15 cellular contexts compared by ENCODE assay signal in genomic region chr22:19525116-19525660, GRCh38. TPM values are rescaled to one million over a fixed set of nuclear protein-coding genes. Genes with fewer than 3 reads are reported as not detected.
A peak's percentile ranks its signal among the peaks of the same experiment; 100 is the strongest.
DNase-seq lines count a peak whose midpoint lies in the region; ATAC-seq and FAIRE-seq lines count a peak whose summit lies in the region.
"Had no signal": no experiment of that assay in that cellular context is flagged by ENCODE, and none has a peak within 500 bp of the region (broad histone marks: within the 10 kb centered on the region; RNA-seq: fewer than 3 reads in every experiment).

No MANE protein-coding gene starts in this region.

- POLR2A ChIA-PET in naive thymus-derived CD4-positive, alpha-beta T cell (lab: Charles Lee), result no interaction called here

- H3K9me3 ChIP-seq in esophagus (ENCODE audit: control insufficient read depth in 2 of 2, insufficient read depth in 1 of 2, low read depth in 1 of 2, low read length in 1 of 2), result no peaks in the 10 kb centered on the region
- H3K9me3 ChIP-seq in naive thymus-derived CD4-positive, alpha-beta T cell (ENCODE audit: control insufficient read depth in 2 of 3, low read length in 3 of 3), result no peaks in the 10 kb centered on the region

- H3K36me3 ChIP-seq in esophagus (ENCODE audit: control insufficient read depth in 2 of 2, insufficient read depth in 2 of 2, low read length in 1 of 2), result no peaks in the 10 kb centered on the region
- H3K36me3 ChIP-seq in naive thymus-derived CD4-positive, alpha-beta T cell (ENCODE audit: control insufficient read depth in 2 of 3, insufficient read depth in 3 of 3, low read length in 3 of 3), result no peaks in the 10 kb centered on the region

- peaks cover 0 to 15% of the 10 kb centered on the region in 2 donors for H3K27me3 ChIP-seq in esophagus (ENCODE audit: control insufficient read depth in 1 of 2, insufficient read depth in 2 of 2, low read length in 2 of 2)
- no peaks in the 10 kb centered on the region for H3K27me3 ChIP-seq in naive thymus-derived CD4-positive, alpha-beta T cell (ENCODE audit: control insufficient read depth in 2 of 2, insufficient read depth in 2 of 2, low read length in 2 of 2)

- no peak for FAIRE-seq in urothelium cell line (lab: Jason Lieb, UNC)
- FAIRE-seq: bronchial epithelial cell had no signal

- intact Hi-C loops in naive thymus-derived CD4-positive, alpha-beta T cell (cut with micrococcal nuclease), result no loop called here

- peaks cover 12 to 32% (median 13%) of the 10 kb centered on the region in 5 donors for H3K27me3 Mint-ChIP-seq in naive thymus-derived CD4-positive, alpha-beta T cell

- peak overlapping the region in 9 of 10 donors; percentile 32 to 87 (median 77) for H3K4me3 Mint-ChIP-seq in naive thymus-derived CD4-positive, alpha-beta T cell

- H3K27ac Mint-ChIP-seq in naive thymus-derived CD4-positive, alpha-beta T cell, result peak overlapping the region in 1 of 9 donors; percentile 77
- H3K27ac Mint-ChIP-seq: activated CD4-positive, alpha-beta memory T cell treated with anti-CD3 and anti-CD28 coated beads, Interleukin-2, amount 10 ng/mL, durations not matched to agents 7 days and 5 days had no signal

- peaks cover 6 to 15% of the 10 kb centered on the region in 2 donors for H3K4me1 ChIP-seq in esophagus (ENCODE audit: control insufficient read depth in 2 of 2, insufficient read depth in 2 of 2, low read length in 1 of 2)
- H3K4me1 ChIP-seq in naive thymus-derived CD4-positive, alpha-beta T cell (ENCODE audit: control insufficient read depth in 2 of 2, insufficient read depth in 2 of 2, low read length in 2 of 2), result no peaks in the 10 kb centered on the region

- ATAC-seq in naive thymus-derived CD4-positive, alpha-beta T cell, result no peak

- H3K4me3 ChIP-seq in esophagus (ENCODE audit: low read depth in 1 of 2, low read length in 2 of 2), result no peak overlapping the region
- no peak overlapping the region for H3K4me3 ChIP-seq in naive thymus-derived CD4-positive, alpha-beta T cell (ENCODE audit: low read length)

- H3K36me3 Mint-ChIP-seq in naive thymus-derived CD4-positive, alpha-beta T cell, result peaks cover 0 to 5% (median 0%) of the 10 kb centered on the region in 5 donors

- CTCF ChIA-PET in naive thymus-derived CD4-positive, alpha-beta T cell (lab: Charles Lee), result interaction anchor here (0.6 kb wide), 1 partner anchor 12 kb away, joined by 3 read pairs; no protein-coding TSS in a partner anchor

- DNase-seq in activated effector memory CD4-positive, alpha-beta T cell treated with anti-CD3 and anti-CD28 coated beads, Interleukin-2, amount 50 U/mL, for 16 hours, result peak; percentile 56
- DNase-seq in activated effector memory CD4-positive, alpha-beta T cell treated with Interleukin-2 at 50 U/mL for 16 hours, result no peak
- DNase-seq in naive thymus-derived CD4-positive, alpha-beta T cell, result no peak
- DNase-seq in urothelium cell line (ENCODE audit: low spot score) (peak; percentile 8), DMS153 treated with DMSO at 0.1 percent for 48 hours (lab: John Stamatoyannopoulos, UW; ENCODE audit: unreplicated experiment) (no peak), EL (no peak), AG08395 (ENCODE audit: low spot score) (no peak)
- DNase-seq: ACHN; activated CD4-positive, alpha-beta memory T cell treated with anti-CD3 and anti-CD28 coated beads, Interleukin-2, amount 10 ng/mL, durations not matched to agents 7 days and 5 days; Kasumi-1 had no signal

- peaks cover 0 to 16% (median 10%) of the 10 kb centered on the region in 7 donors for H3K4me1 Mint-ChIP-seq in naive thymus-derived CD4-positive, alpha-beta T cell

- whole genome bisulfite sequencing in esophagus, 2 donors, result 73 to 74% methylated on average over 15 of the region's 15 CpGs

- no peaks in the 10 kb centered on the region for H3K9me3 Mint-ChIP-seq in naive thymus-derived CD4-positive, alpha-beta T cell
- H3K9me3 Mint-ChIP-seq: activated CD4-positive, alpha-beta memory T cell treated with anti-CD3 and anti-CD28 coated beads, Interleukin-2, amount 10 ng/mL, durations not matched to agents 7 days and 5 days had no signal

- H3K27ac ChIP-seq in esophagus (ENCODE audit: low read depth in 2 of 2, low read length in 1 of 2), result peak overlapping the region; percentile 19 to 52
- H3K27ac ChIP-seq in naive thymus-derived CD4-positive, alpha-beta T cell (ENCODE audit: low read depth, low read length), result no peak overlapping the region

RNA-seq across cellular contexts. Expression of gene CLDN5, which starts 1.0 kb away (rescaled TPM):
- polyA plus RNA-seq in esophagus, result 10 to 100 TPM in 1 of 2 donors, 1 to 10 TPM in 1; 8.5 to 48.3 TPM
- 1 to 10 TPM in 2 of 5 experiments, not detected in 3; 1.7 to 2.0 TPM for total RNA-seq in naive thymus-derived CD4-positive, alpha-beta T cell
- polyA plus RNA-seq in naive thymus-derived CD4-positive, alpha-beta T cell, result 10 to 100 TPM in 1 of 2 donors, 1 to 10 TPM in 1; 6.7 to 11.7 TPM
- total RNA-seq: fibroblast of villous mesenchyme, NCI-H460, SK-MEL-5 had no signal

RNA-seq across cellular contexts. Expression of gene CDC45, which starts 45.5 kb away (rescaled TPM):
- polyA plus RNA-seq in esophagus, result 10 to 100 TPM in 1 of 2 donors, 1 to 10 TPM in 1; 9.6 to 12.1 TPM
- total RNA-seq in naive thymus-derived CD4-positive, alpha-beta T cell, result 10 to 100 TPM in 1 of 5 experiments, 1 to 10 TPM in 1, under 1 TPM in 3; 0.35 to 57.7 (median 0.85) TPM
- polyA plus RNA-seq in naive thymus-derived CD4-positive, alpha-beta T cell, result 1 to 10 TPM in 1 of 2 donors, under 1 TPM in 1; 0.45 to 1.7 TPM

RNA-seq across cellular contexts. Expression of gene UFD1, which starts 46.2 kb away (rescaled TPM):
- 10 to 100 TPM; 59.7 to 78.3 TPM for polyA plus RNA-seq in esophagus
- 10 to 100 TPM; 46.8 to 84.8 (median 66.9) TPM for total RNA-seq in naive thymus-derived CD4-positive, alpha-beta T cell
- 10 to 100 TPM; 78.7 to 87.8 TPM for polyA plus RNA-seq in naive thymus-derived CD4-positive, alpha-beta T cell

Comparison
In these comparisons a context has a peak if more than half of its experiments do, and no peak if none do; other contexts are left out.
1. DNase-seq: peak in activated effector memory CD4-positive, alpha-beta T cell treated with anti-CD3 and anti-CD28 coated beads, Interleukin-2, amount 50 U/mL, for 16 hours (single experiment) and urothelium cell line (single experiment); none in activated effector memory CD4-positive, alpha-beta T cell treated with Interleukin-2 at 50 U/mL for 16 hours (single experiment), naive thymus-derived CD4-positive, alpha-beta T cell (0 of 9), DMS153 treated with DMSO at 0.1 percent for 48 hours (single experiment), EL (single experiment) and AG08395 (single experiment).